In the genomic region with DNA sequence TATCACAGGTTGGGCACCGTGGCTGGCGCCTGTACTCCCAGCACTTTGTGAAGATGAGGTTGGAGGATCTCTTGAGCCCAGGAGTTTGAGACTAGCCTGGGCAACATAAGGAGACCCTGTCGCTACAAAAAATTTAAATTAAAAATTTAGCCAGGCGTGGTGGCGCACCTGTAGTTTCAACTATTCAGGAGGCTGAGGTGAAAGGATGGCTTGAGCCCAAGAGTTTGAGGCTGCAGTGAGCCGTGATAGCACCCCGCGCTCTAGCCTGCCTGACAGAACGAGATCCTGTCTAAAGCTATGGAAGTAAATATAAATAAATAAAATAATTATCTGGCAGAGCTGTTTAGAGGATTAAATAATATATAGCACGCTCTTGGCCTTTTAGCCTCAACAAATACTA, we compare ENCODE assay signal across 1 cellular context.
TF ChIP-seq lines count a peak whose summit lies in the region.

No MANE protein-coding gene starts in this region.

TF ChIP-seq in HepG2, 621 proteins besides CTCF, POLR2A, EP300 and RAD21:
- TF ChIP-seq IKZF4 (CRISPR knock-in tag; IDR thresholded peaks at IDR 0.05; ENCODE audit: borderline replicate concordance, low read depth, not compliant biosample characterization) = no peak
- no peak for TF ChIP-seq ZNF501 (CRISPR knock-in tag; IDR thresholded peaks at IDR 0.05)
- TF ChIP-seq ZNF564 (CRISPR knock-in tag; IDR thresholded peaks at IDR 0.05) = no peak
- no peak for TF ChIP-seq SRF (IDR thresholded peaks at IDR 0.05; ENCODE audit: low read depth, low read length)
- no peak for TF ChIP-seq ZNF343 (CRISPR knock-in tag; IDR thresholded peaks at IDR 0.05)
- TF ChIP-seq ZNF709 (CRISPR knock-in tag; IDR thresholded peaks at IDR 0.05) = no peak
- TF ChIP-seq SP1 (IDR thresholded peaks at IDR 0.05) = no peak
- no peak for TF ChIP-seq SP1 (CRISPR knock-in tag; IDR thresholded peaks at IDR 0.05)
- TF ChIP-seq ZNF780A (CRISPR knock-in tag; IDR thresholded peaks at IDR 0.05) = no peak
- no peak for TF ChIP-seq SP140L (CRISPR knock-in tag; IDR thresholded peaks at IDR 0.05; ENCODE audit: borderline replicate concordance)
- TF ChIP-seq, protein P1, sequence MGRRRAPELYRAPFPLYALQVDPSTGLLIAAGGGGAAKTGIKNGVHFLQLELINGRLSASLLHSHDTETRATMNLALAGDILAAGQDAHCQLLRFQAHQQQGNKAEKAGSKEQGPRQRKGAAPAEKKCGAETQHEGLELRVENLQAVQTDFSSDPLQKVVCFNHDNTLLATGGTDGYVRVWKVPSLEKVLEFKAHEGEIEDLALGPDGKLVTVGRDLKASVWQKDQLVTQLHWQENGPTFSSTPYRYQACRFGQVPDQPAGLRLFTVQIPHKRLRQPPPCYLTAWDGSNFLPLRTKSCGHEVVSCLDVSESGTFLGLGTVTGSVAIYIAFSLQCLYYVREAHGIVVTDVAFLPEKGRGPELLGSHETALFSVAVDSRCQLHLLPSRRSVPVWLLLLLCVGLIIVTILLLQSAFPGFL (CRISPR knock-in tag; IDR thresholded peaks at IDR 0.05) = no peak
- no peak for TF ChIP-seq EEA1 (CRISPR knock-in tag; IDR thresholded peaks at IDR 0.05; ENCODE audit: borderline replicate concordance)
- no peak for TF ChIP-seq ZNF747 (CRISPR knock-in tag; IDR thresholded peaks at IDR 0.05; ENCODE audit: borderline replicate concordance)
- TF ChIP-seq TBX2 (CRISPR knock-in tag; IDR thresholded peaks at IDR 0.05; ENCODE audit: borderline replicate concordance) = no peak
- no peak for TF ChIP-seq TRIM24 (CRISPR knock-in tag; IDR thresholded peaks at IDR 0.05)
- no peak for TF ChIP-seq ZBTB38 (CRISPR knock-in tag; IDR thresholded peaks at IDR 0.05)
- no peak for TF ChIP-seq ATF7-NPFF (CRISPR knock-in tag; IDR thresholded peaks at IDR 0.05; ENCODE audit: low read depth)
- TF ChIP-seq REL (CRISPR knock-in tag; conservative IDR thresholded peaks at IDR 0.05) = no peak
- TF ChIP-seq KLF6 (CRISPR knock-in tag; IDR thresholded peaks at IDR 0.05) = no peak
- TF ChIP-seq, protein P2, sequence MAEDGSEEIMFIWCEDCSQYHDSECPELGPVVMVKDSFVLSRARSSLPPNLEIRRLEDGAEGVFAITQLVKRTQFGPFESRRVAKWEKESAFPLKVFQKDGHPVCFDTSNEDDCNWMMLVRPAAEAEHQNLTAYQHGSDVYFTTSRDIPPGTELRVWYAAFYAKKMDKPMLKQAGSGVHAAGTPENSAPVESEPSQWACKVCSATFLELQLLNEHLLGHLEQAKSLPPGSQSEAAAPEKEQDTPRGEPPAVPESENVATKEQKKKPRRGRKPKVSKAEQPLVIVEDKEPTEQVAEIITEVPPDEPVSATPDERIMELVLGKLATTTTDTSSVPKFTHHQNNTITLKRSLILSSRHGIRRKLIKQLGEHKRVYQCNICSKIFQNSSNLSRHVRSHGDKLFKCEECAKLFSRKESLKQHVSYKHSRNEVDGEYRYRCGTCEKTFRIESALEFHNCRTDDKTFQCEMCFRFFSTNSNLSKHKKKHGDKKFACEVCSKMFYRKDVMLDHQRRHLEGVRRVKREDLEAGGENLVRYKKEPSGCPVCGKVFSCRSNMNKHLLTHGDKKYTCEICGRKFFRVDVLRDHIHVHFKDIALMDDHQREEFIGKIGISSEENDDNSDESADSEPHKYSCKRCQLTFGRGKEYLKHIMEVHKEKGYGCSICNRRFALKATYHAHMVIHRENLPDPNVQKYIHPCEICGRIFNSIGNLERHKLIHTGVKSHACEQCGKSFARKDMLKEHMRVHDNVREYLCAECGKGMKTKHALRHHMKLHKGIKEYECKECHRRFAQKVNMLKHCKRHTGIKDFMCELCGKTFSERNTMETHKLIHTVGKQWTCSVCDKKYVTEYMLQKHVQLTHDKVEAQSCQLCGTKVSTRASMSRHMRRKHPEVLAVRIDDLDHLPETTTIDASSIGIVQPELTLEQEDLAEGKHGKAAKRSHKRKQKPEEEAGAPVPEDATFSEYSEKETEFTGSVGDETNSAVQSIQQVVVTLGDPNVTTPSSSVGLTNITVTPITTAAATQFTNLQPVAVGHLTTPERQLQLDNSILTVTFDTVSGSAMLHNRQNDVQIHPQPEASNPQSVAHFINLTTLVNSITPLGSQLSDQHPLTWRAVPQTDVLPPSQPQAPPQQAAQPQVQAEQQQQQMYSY (CRISPR knock-in tag; IDR thresholded peaks at IDR 0.05) = no peak
- no peak for TF ChIP-seq MIER2 (CRISPR knock-in tag; IDR thresholded peaks at IDR 0.05)
TF ChIP-seq in HepG2: peak in this region for 0.
